Comparison of ENCODE assay signal across 26 cellular contexts in genomic region chr12:27845187-27845586, GRCh38.
"Had no signal": no experiment of that assay in that cellular context is flagged by ENCODE, and none has a peak within 500 bp of the region (broad histone marks: within the 10 kb centered on the region; RNA-seq: fewer than 3 reads in every experiment).

No MANE protein-coding gene starts in this region.

- H3K9me3 ChIP-seq: ascending aorta, breast epithelium had no signal

- H3K4me1 ChIP-seq: ascending aorta, breast epithelium, gastroesophageal sphincter had no signal

- H3K36me3 ChIP-seq: ascending aorta, breast epithelium, cardiac muscle cell, gastroesophageal sphincter had no signal

- DNase-seq: activated CD4-positive, alpha-beta memory T cell treated with anti-CD3 and anti-CD28 coated beads for 36 hours; activated CD4-positive, alpha-beta T cell treated with anti-CD3 and anti-CD28 coated beads for 36 hours; activated CD4-positive, alpha-beta T cell treated with anti-CD3 and anti-CD28 coated beads, Interleukin-2, amount 10 ng/mL, durations not matched to agents 24 days and 14 days; activated CD4-positive, CD25-positive, alpha-beta regulatory T cell; activated CD4-positive, CD25-positive, alpha-beta regulatory T cell treated with anti-CD3 and anti-CD28 coated beads, Interleukin-2, amount 50 U/mL, for 72 hours; activated CD8-positive, alpha-beta memory T cell treated with anti-CD3 and anti-CD28 coated beads, Interleukin-2, amount 10 ng/mL, durations not matched to agents 7 days and 5 days; activated CD8-positive, alpha-beta memory T cell treated with anti-CD3 and anti-CD28 coated beads, Interleukin-2, amount 50 U/mL, for 4 hours; activated CD8-positive, alpha-beta T cell treated with anti-CD3 and anti-CD28 coated beads, Interleukin-2, amount 10 ng/mL, durations not matched to agents 7 days and 5 days; activated effector memory CD4-positive, alpha-beta T cell treated with anti-CD3 and anti-CD28 coated beads, Interleukin-2, amount 50 U/mL, for 16 hours; activated naive CD4-positive, alpha-beta T cell treated with anti-CD3 and anti-CD28 coated beads for 36 hours; activated naive CD8-positive, alpha-beta T cell treated with anti-CD3 and anti-CD28 coated beads, Interleukin-2, amount 10 ng/mL, durations not matched to agents 7 days and 5 days; activated T-cell treated with anti-CD3 and anti-CD28 coated beads, Interleukin-2, amount 50 U/mL, for 1 hour; activated T-cell treated with anti-CD3 and anti-CD28 coated beads, Interleukin-2, amount 50 U/mL, for 48 hours; central memory CD4-positive, alpha-beta T cell; effector memory CD4-positive, alpha-beta T cell; endodermal cell; foreskin melanocyte; head of caudate nucleus; hippocampal formation; T-helper 2 cell had no signal

- ATAC-seq: activated CD4-positive, alpha-beta T cell treated with anti-CD3 and anti-CD28 coated beads for 36 hours; activated CD8-positive, alpha-beta memory T cell treated with anti-CD3 and anti-CD28 coated beads, Interleukin-2, amount 10 ng/mL, durations not matched to agents 7 days and 5 days; activated CD8-positive, alpha-beta T cell treated with anti-CD3 and anti-CD28 coated beads, Interleukin-2, amount 10 ng/mL, durations not matched to agents 7 days and 5 days; gastroesophageal sphincter had no signal

- H3K27me3 ChIP-seq: ascending aorta, breast epithelium, cardiac muscle cell, dorsolateral prefrontal cortex, gastroesophageal sphincter had no signal

- H3K27ac ChIP-seq: ascending aorta, breast epithelium, cardiac muscle cell, coronary artery, dorsolateral prefrontal cortex, gastroesophageal sphincter had no signal

- H3K4me3 ChIP-seq: ascending aorta, breast epithelium, cardiac muscle cell, dorsolateral prefrontal cortex, gastroesophageal sphincter had no signal
